In genomic region chr4:174156239-174156826, GRCh38 we compare ENCODE assay signal across 8 cellular contexts.
DNase-seq lines count a peak whose midpoint lies in the region; ATAC-seq and TF ChIP-seq lines count a peak whose summit lies in the region.

No MANE protein-coding gene starts in this region.

- no TSS peak for BruUV-seq in mammary epithelial cell (replicated peaks; lab: Mats Ljungman, UMichigan)

- DNase-seq in DMS153 (lab: John Stamatoyannopoulos, UW) (peak; percentile 21), NCI-H526 treated with DMSO at 0.1 percent for 48 hours (lab: John Stamatoyannopoulos, UW) (peak; percentile 33), mammary epithelial cell (peak; percentile 18), lung (ENCODE audit: low spot score) (no peak), NCI-H2029 (lab: John Stamatoyannopoulos, UW) (no peak), cortex of kidney (lab: John Stamatoyannopoulos, UW) (no peak)

- dilution Hi-C loops in mammary epithelial cell (cut with HindIII; ENCODE audit: low sequenced_read_pairs) = no loop called here

- H3K9me3 ChIP-seq in mammary epithelial cell (replicated peaks; ENCODE audit: insufficient read depth, low read length) (no peaks in the 10 kb centered on the region), lung (ENCODE audit: control insufficient read depth in 2 of 2, insufficient read depth in 1 of 2, low read length in 1 of 2) (no peaks in the 10 kb centered on the region)

- no peak overlapping the region for H3K4me3 ChIP-seq in mammary epithelial cell (replicated peaks in 1 of 3; ENCODE audit: insufficient read depth in 1 of 3, low read depth in 2 of 3, low read length in 3 of 3)
- H3K4me3 ChIP-seq in lung = no peak overlapping the region

- H2AFZ ChIP-seq in mammary epithelial cell (ENCODE audit: low read depth, low read length) = no peak overlapping the region

- WGBS in mammary epithelial cell (ENCODE audit: low coverage, missing lambda C conversion rate) = 8% methylated on average over 3 of the region's 3 CpGs
- 18 to 26% methylated on average over 3 of the region's 3 CpGs for WGBS in lung, 2 donors

- intact Hi-C loops in mammary epithelial cell (cut with micrococcal nuclease) = loop anchor here (1.0 kb wide), 1 partner anchor 651 kb away; no protein-coding TSS in a partner anchor

- ATAC-seq in GM19452 (IDR thresholded peaks at IDR 0.05; ENCODE audit: unreplicated experiment) (peak; percentile 78), HG03342 (IDR thresholded peaks at IDR 0.05; ENCODE audit: unreplicated experiment) (peak; percentile 95), lung (ENCODE audit: insufficient read depth, low FRiP score) (peak; percentile 34)

- no peaks in the 10 kb centered on the region for H4K20me1 ChIP-seq in mammary epithelial cell (ENCODE audit: insufficient read depth, low read length)

- H3K27me3 ChIP-seq in mammary epithelial cell (ENCODE audit: insufficient read depth, low read length) (peaks cover 1% of the 10 kb centered on the region), lung (ENCODE audit: control insufficient read depth, insufficient read depth) (no peaks in the 10 kb centered on the region)

- H3K79me2 ChIP-seq in mammary epithelial cell (ENCODE audit: insufficient read depth, low read length) = no peaks in the 10 kb centered on the region

- H3K9ac ChIP-seq in mammary epithelial cell (ENCODE audit: insufficient read depth, low read length) = no peak overlapping the region

- H3K4me2 ChIP-seq in mammary epithelial cell (ENCODE audit: insufficient read depth, low read depth, low read length) = no peak overlapping the region

- TF ChIP-seq CTCF in mammary epithelial cell (conservative IDR thresholded peaks at IDR 0.05 in 1 of 2, IDR thresholded peaks at IDR 0.05 in 1 of 2; ENCODE audit: extremely low read depth in 1 of 2, insufficient read depth in 1 of 2, low read depth in 1 of 2, low read length in 2 of 2) (peak; percentile 66 to 70), lung (IDR thresholded peaks at IDR 0.05; ENCODE audit: control extremely low read depth, extremely low read depth) (peak; percentile 20)

- H3K36me3 ChIP-seq in mammary epithelial cell (ENCODE audit: insufficient read depth, low read length) (no peaks in the 10 kb centered on the region), lung (ENCODE audit: control insufficient read depth in 2 of 2, insufficient read depth in 2 of 2, low read length in 2 of 2) (no peaks in the 10 kb centered on the region)

- H3K4me1 ChIP-seq in mammary epithelial cell (ENCODE audit: insufficient read depth, low read length) (no peaks in the 10 kb centered on the region), lung (ENCODE audit: control insufficient read depth in 2 of 2, insufficient read depth in 2 of 2, low read length in 2 of 2) (no peaks in the 10 kb centered on the region)

- no peak overlapping the region for H3K27ac ChIP-seq in mammary epithelial cell (ENCODE audit: insufficient read depth, low read depth, low read length)
- H3K27ac ChIP-seq in lung (ENCODE audit: low read depth in 1 of 2, low read length in 1 of 2) = no peak overlapping the region

- in situ Hi-C loops in mammary epithelial cell (cut with MboI; ENCODE audit: low sequenced_read_pairs in 2 of 2) = no loop called here

- CTCF ChIA-PET in mammary epithelial cell (lab: Charles Lee; ENCODE audit: low non-redundant PET) = no interaction called here

Comparison
In these comparisons a context has a peak if more than half of its experiments do, and no peak if none do; other contexts are left out.
1. DNase-seq: peak in DMS153 (single experiment), NCI-H526 treated with DMSO at 0.1 percent for 48 hours (single experiment) and mammary epithelial cell (single experiment); none in lung (single experiment), NCI-H2029 (single experiment) and cortex of kidney (single experiment).
2. ATAC-seq: peak in every context shown above with its lines; median percentile 95 in HG03342; 78 in GM19452; 34 in lung.